Comparison of ENCODE assay signal across 1 cellular context in the genomic region with DNA sequence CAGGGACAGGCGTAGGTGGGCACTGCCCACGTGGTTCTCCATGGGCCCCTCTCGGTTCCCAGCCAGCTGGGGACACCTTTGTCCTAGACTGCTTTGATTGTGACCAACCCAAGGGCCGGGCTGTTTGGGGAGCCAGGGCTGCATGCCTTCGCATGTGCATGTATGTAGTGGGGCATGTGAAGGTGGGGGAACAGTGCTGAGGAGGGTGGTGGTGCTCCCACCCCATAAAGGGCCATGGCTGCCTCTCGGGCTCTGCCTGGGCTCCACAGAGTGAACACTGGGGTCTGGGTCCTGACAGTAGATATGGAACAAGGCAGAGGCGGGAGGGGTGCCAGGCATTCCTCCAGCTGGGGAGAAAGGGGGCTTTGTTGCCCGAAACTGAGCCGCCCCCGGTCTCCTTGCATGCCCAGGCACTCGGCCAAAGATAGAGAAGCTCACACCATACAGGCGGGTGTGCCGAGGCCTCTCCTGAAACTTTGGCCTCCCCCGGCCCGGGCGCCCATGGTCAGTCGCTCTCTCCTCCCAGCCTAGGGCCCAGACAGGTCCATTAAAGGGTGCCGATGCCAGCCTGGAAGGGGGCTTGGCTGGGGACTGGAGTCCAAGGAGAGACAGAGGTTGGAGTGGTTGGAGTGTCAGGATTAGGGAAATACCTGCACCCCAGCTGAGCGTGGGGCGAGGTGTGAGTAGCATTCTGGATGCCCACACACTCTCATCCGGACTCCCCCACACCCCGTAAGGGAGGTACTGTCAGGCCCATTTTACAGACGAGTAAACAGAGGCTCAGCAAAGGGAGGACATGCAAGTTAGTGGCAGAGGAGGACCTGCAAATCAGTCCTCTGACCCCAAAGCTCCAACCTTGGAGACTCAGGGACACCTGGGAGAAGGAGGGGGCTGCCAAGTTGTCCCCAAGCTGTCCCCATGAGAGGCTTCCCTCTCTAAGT.
TF ChIP-seq lines count a peak whose summit lies in the region.

No MANE protein-coding gene starts in this region.

TF ChIP-seq in SK-N-SH treated with all-trans-retinoic acid at 6 μM for 48 hours, 23 proteins besides CTCF, POLR2A, EP300 and RAD21:
- TF ChIP-seq PATZ1 (CRISPR knock-in tag; IDR thresholded peaks at IDR 0.05; ENCODE audit: borderline replicate concordance): no peak
- TF ChIP-seq SNAI2 (CRISPR knock-in tag; IDR thresholded peaks at IDR 0.05): no peak
- no peak for TF ChIP-seq ZFP30 (CRISPR knock-in tag; IDR thresholded peaks at IDR 0.05)
- TF ChIP-seq ZNF8 (CRISPR knock-in tag; IDR thresholded peaks at IDR 0.05): no peak
- TF ChIP-seq BACH2 (CRISPR knock-in tag; IDR thresholded peaks at IDR 0.05; ENCODE audit: borderline replicate concordance): no peak
- no peak for TF ChIP-seq ZNF70 (CRISPR knock-in tag; IDR thresholded peaks at IDR 0.05)
- TF ChIP-seq ESRRG (CRISPR knock-in tag; IDR thresholded peaks at IDR 0.05): no peak
- TF ChIP-seq ZC3H10 (CRISPR knock-in tag; IDR thresholded peaks at IDR 0.05): no peak
- TF ChIP-seq ISL1 (CRISPR knock-in tag; IDR thresholded peaks at IDR 0.05): no peak
- no peak for TF ChIP-seq OSR1 (CRISPR knock-in tag; IDR thresholded peaks at IDR 0.05)
- TF ChIP-seq RARB (CRISPR knock-in tag; IDR thresholded peaks at IDR 0.05): no peak
- TF ChIP-seq CSDC2 (CRISPR knock-in tag; IDR thresholded peaks at IDR 0.05): no peak
- no peak for TF ChIP-seq ZNF565 (CRISPR knock-in tag; conservative IDR thresholded peaks at IDR 0.05; ENCODE audit: low read depth)
- TF ChIP-seq ARNTL (CRISPR knock-in tag; IDR thresholded peaks at IDR 0.05; ENCODE audit: borderline replicate concordance, low read depth): no peak
- TF ChIP-seq TCF4 (CRISPR knock-in tag; IDR thresholded peaks at IDR 0.05; ENCODE audit: borderline replicate concordance): no peak
- TF ChIP-seq TOX (CRISPR knock-in tag; IDR thresholded peaks at IDR 0.05; ENCODE audit: borderline replicate concordance): no peak
- TF ChIP-seq CREB5 (CRISPR knock-in tag; IDR thresholded peaks at IDR 0.05; ENCODE audit: low read depth): no peak
